Comparison of ENCODE assay signal across 7 cellular contexts in genomic region chr11:32706985-32707736, GRCh38.
A peak's percentile ranks its signal among the peaks of the same experiment; 100 is the strongest.
DNase-seq lines count a peak whose midpoint lies in the region; ATAC-seq and TF ChIP-seq lines count a peak whose summit lies in the region.

No MANE protein-coding gene starts in this region.

- peaks cover 0 to 17% of the 10 kb centered on the region in 2 experiments; a peak in 2 of 4 replicates for H3K4me1 ChIP-seq in SK-N-SH (ENCODE audit: control insufficient read depth in 1 of 2, insufficient read depth in 2 of 2, low read depth in 1 of 2, low read length in 1 of 2)
- H3K4me1 ChIP-seq in skeletal muscle satellite cell (ENCODE audit: control insufficient read depth, insufficient read depth, low read length): peaks cover 14% of the 10 kb centered on the region

- H3K27ac Mint-ChIP-seq in activated CD4-positive, alpha-beta T cell treated with anti-CD3 and anti-CD28 coated beads, Interleukin-2, amount 10 ng/mL, durations not matched to agents 7 days and 5 days: no peak overlapping the region
- no peak overlapping the region for H3K27ac Mint-ChIP-seq in endothelial cell (ENCODE audit: unreplicated experiment)

- no peak for TF ChIP-seq RAD21 in SK-N-SH (IDR thresholded peaks at IDR 0.05; ENCODE audit: low read length)

- H3K4me1 Mint-ChIP-seq in activated CD4-positive, alpha-beta T cell treated with anti-CD3 and anti-CD28 coated beads, Interleukin-2, amount 10 ng/mL, durations not matched to agents 7 days and 5 days: no peaks in the 10 kb centered on the region
- peaks cover 3% of the 10 kb centered on the region for H3K4me1 Mint-ChIP-seq in endothelial cell (ENCODE audit: unreplicated experiment)

- TF ChIP-seq EP300 in SK-N-SH (IDR thresholded peaks at IDR 0.05; ENCODE audit: borderline replicate concordance in 1 of 2, low read depth in 1 of 2, low read length in 1 of 2): peak in 1 of 2 experiments; percentile 37; a peak in 1 of 4 replicates

- H3K27me3 ChIP-seq in SK-N-SH (ENCODE audit: insufficient read depth): no peaks in the 10 kb centered on the region
- peaks cover 4% of the 10 kb centered on the region for H3K27me3 ChIP-seq in skeletal muscle satellite cell (ENCODE audit: control insufficient read depth, insufficient read depth, low read length)

- H3K36me3 ChIP-seq in SK-N-SH (replicated peaks in 1 of 2; ENCODE audit: control insufficient read depth in 1 of 2, insufficient read depth in 2 of 2, low read length in 1 of 2): no peaks in the 10 kb centered on the region
- no peaks in the 10 kb centered on the region for H3K36me3 ChIP-seq in skeletal muscle satellite cell (ENCODE audit: insufficient read depth, low read length)

- H3K79me2 ChIP-seq in SK-N-SH (ENCODE audit: insufficient read depth): no peaks in the 10 kb centered on the region

- no peak overlapping the region; a peak in 2 of 4 replicates for H3K4me3 ChIP-seq in SK-N-SH (ENCODE audit: low read depth in 2 of 2, low read length in 1 of 2)
- no peak overlapping the region for H3K4me3 ChIP-seq in skeletal muscle satellite cell (ENCODE audit: low read length)

- ATAC-seq in GM18907 (IDR thresholded peaks at IDR 0.05; ENCODE audit: unreplicated experiment): peak; percentile 93
- ATAC-seq in HG03025 (IDR thresholded peaks at IDR 0.05; ENCODE audit: low FRiP score, unreplicated experiment): peak; percentile 59

- H4K20me1 ChIP-seq in SK-N-SH (ENCODE audit: insufficient read depth): no peaks in the 10 kb centered on the region

- H3K4me2 ChIP-seq in SK-N-SH: peak overlapping the region; percentile 42
- peak overlapping the region; percentile 39 for H3K4me2 ChIP-seq in skeletal muscle satellite cell (ENCODE audit: low read length)

- H3K27me3 Mint-ChIP-seq in activated CD4-positive, alpha-beta T cell treated with anti-CD3 and anti-CD28 coated beads, Interleukin-2, amount 10 ng/mL, durations not matched to agents 7 days and 5 days: peaks cover 18% of the 10 kb centered on the region
- H3K27me3 Mint-ChIP-seq in endothelial cell (ENCODE audit: unreplicated experiment): no peaks in the 10 kb centered on the region

- peak overlapping the region; percentile 72 to 93; a peak in 3 of 4 replicates for H3K27ac ChIP-seq in SK-N-SH (ENCODE audit: low read depth in 2 of 2, low read length in 1 of 2)

- H3K9me2 ChIP-seq in SK-N-SH: no peaks in the 10 kb centered on the region

- peaks cover 22% of the 10 kb centered on the region for H3F3A ChIP-seq in SK-N-SH (replicated peaks; ENCODE audit: insufficient read depth)

- H3K4me3 Mint-ChIP-seq in activated CD4-positive, alpha-beta T cell treated with anti-CD3 and anti-CD28 coated beads, Interleukin-2, amount 10 ng/mL, durations not matched to agents 7 days and 5 days: no peak overlapping the region
- no peak overlapping the region for H3K4me3 Mint-ChIP-seq in endothelial cell (ENCODE audit: unreplicated experiment)

- CTCF ChIA-PET in SK-N-SH (lab: Yijun Ruan, JAX): interaction anchor here (0.6 kb wide), 1 partner anchor 37 kb away, joined by 3 read pairs; no protein-coding TSS in a partner anchor
- CTCF ChIA-PET in activated CD4-positive, alpha-beta T cell treated with anti-CD3 and anti-CD28 coated beads, Interleukin-2, amount 10 ng/mL, durations not matched to agents 7 days and 5 days (lab: Charles Lee): interaction anchor here (0.7 kb wide), 1 partner anchor 127 kb away, joined by 4 read pairs; no protein-coding TSS in a partner anchor

- no peak for DNase-seq in SK-N-SH
- no peak for DNase-seq in cardiac septum (ENCODE audit: low spot score)
- no peak for DNase-seq in activated CD4-positive, alpha-beta T cell treated with anti-CD3 and anti-CD28 coated beads, Interleukin-2, amount 10 ng/mL, durations not matched to agents 7 days and 5 days
- DNase-seq in endothelial cell (ENCODE audit: low spot score): no peak

- H3K9me3 ChIP-seq in SK-N-SH (no peaks in the 10 kb centered on the region), skeletal muscle satellite cell (replicated peaks; ENCODE audit: low read length) (no peaks in the 10 kb centered on the region)

- peak overlapping the region; percentile 54; the same call in 1 of the 2 replicates for H2AFZ ChIP-seq in SK-N-SH (ENCODE audit: low read depth)

- H3K9me3 Mint-ChIP-seq in activated CD4-positive, alpha-beta T cell treated with anti-CD3 and anti-CD28 coated beads, Interleukin-2, amount 10 ng/mL, durations not matched to agents 7 days and 5 days: peaks cover 5% of the 10 kb centered on the region
- H3K9me3 Mint-ChIP-seq in endothelial cell (ENCODE audit: unreplicated experiment): peaks cover 4% of the 10 kb centered on the region

- H3K9ac ChIP-seq in SK-N-SH (no peak overlapping the region), skeletal muscle satellite cell (ENCODE audit: low read depth, low read length) (no peak overlapping the region)

- no peaks in the 10 kb centered on the region for H3K36me3 Mint-ChIP-seq in activated CD4-positive, alpha-beta T cell treated with anti-CD3 and anti-CD28 coated beads, Interleukin-2, amount 10 ng/mL, durations not matched to agents 7 days and 5 days (ENCODE audit: low read depth)
- H3K36me3 Mint-ChIP-seq in endothelial cell (ENCODE audit: low read depth, unreplicated experiment): peaks cover 5% of the 10 kb centered on the region

- TF ChIP-seq CTCF in SK-N-SH (IDR thresholded peaks at IDR 0.05) (no peak), endothelial cell (IDR thresholded peaks at IDR 0.05; ENCODE audit: unreplicated experiment) (no peak)

- POLR2A ChIA-PET in SK-N-SH (lab: Yijun Ruan, JAX): no interaction called here
- POLR2A ChIA-PET in activated CD4-positive, alpha-beta T cell treated with anti-CD3 and anti-CD28 coated beads, Interleukin-2, amount 10 ng/mL, durations not matched to agents 7 days and 5 days (lab: Charles Lee): no interaction called here

- intact Hi-C loops in cardiac septum (cut with DNase I): no loop called here

- 4% methylated on average over 7 of the region's 7 CpGs for WGBS in SK-N-SH (ENCODE audit: low lambda C conversion rate)

TF ChIP-seq in SK-N-SH, 30 proteins besides CTCF, POLR2A, EP300 and RAD21 (continues in another document):
- no peak for TF ChIP-seq RXRA (IDR thresholded peaks at IDR 0.05; ENCODE audit: borderline replicate concordance, low read depth)
- TF ChIP-seq NRF1 (IDR thresholded peaks at IDR 0.05; ENCODE audit: low read depth, low read length): no peak
- no peak for TF ChIP-seq RCOR1 (IDR thresholded peaks at IDR 0.05; ENCODE audit: low read length)
- TF ChIP-seq EZH2phosphoT487 (IDR thresholded peaks at IDR 0.05; ENCODE audit: borderline replicate concordance, low read depth): no peak
- TF ChIP-seq NFIC (IDR thresholded peaks at IDR 0.05; ENCODE audit: borderline replicate concordance): peak; percentile 45; the same call in 1 of the 2 replicates
- TF ChIP-seq MEF2A (IDR thresholded peaks at IDR 0.05; ENCODE audit: borderline replicate concordance, low read depth): peak; percentile 95
- TF ChIP-seq POLR2AphosphoS5 (IDR thresholded peaks at IDR 0.05; ENCODE audit: low read depth, low read length): no peak; the same call in 1 of the 2 replicates
- TF ChIP-seq USF2 (IDR thresholded peaks at IDR 0.05; ENCODE audit: borderline replicate concordance, low read depth, low read length): no peak
- TF ChIP-seq YY1 (IDR thresholded peaks at IDR 0.05; ENCODE audit: low read depth): no peak
- TF ChIP-seq ZBTB33 (IDR thresholded peaks at IDR 0.05; ENCODE audit: borderline replicate concordance, low read depth): no peak
- TF ChIP-seq CHD2 (IDR thresholded peaks at IDR 0.05; ENCODE audit: low read length, partially characterized antibody): no peak
- no peak for TF ChIP-seq TAF1 (IDR thresholded peaks at IDR 0.05; ENCODE audit: borderline replicate concordance, low read depth, low read length)
- peak; percentile 95 for TF ChIP-seq FOSL2 (IDR thresholded peaks at IDR 0.05; ENCODE audit: borderline replicate concordance, low read depth)
- TF ChIP-seq USF1 (IDR thresholded peaks at IDR 0.05; ENCODE audit: borderline replicate concordance, low read depth): no peak
- TF ChIP-seq PBX3 (IDR thresholded peaks at IDR 0.05): 0 out of 2 replicates have a peak, but pooled peaks have one; percentile 37
